In genomic region chr2:240951045-240951594, GRCh38 we compare ENCODE assay signal across 32 cellular contexts. TPM values are rescaled to one million over a fixed set of nuclear protein-coding genes. Genes with fewer than 3 reads are reported as not detected.
"Had no signal": no experiment of that assay in that cellular context is flagged by ENCODE, and none has a peak within 500 bp of the region (broad histone marks: within the 10 kb centered on the region; RNA-seq: fewer than 3 reads in every experiment).

No MANE protein-coding gene starts in this region.

- H3K36me3 ChIP-seq: esophagus squamous epithelium, heart right ventricle, left ventricle myocardium inferior, lower lobe of right lung, prostate gland, right atrium auricular region, spleen, thoracic aorta, tibial nerve, upper lobe of right lung, vagina had no signal

- H3K4me1 ChIP-seq: lower lobe of right lung, prostate gland, right atrium auricular region, spleen, upper lobe of right lung, vagina had no signal

- H3K4me3 ChIP-seq: esophagus squamous epithelium, heart right ventricle, left ventricle myocardium inferior, lower lobe of right lung, prostate gland, right atrium auricular region, skin epidermis, spleen, thoracic aorta, tibial nerve, upper lobe of right lung, vagina had no signal

- FAIRE-seq: endometrium, islet of Langerhans had no signal

- H3K27ac ChIP-seq: esophagus squamous epithelium, heart right ventricle, left ventricle myocardium inferior, lower lobe of right lung, prostate gland, right atrium auricular region, skin epidermis, spleen, thoracic aorta, tibial nerve, upper lobe of right lung, vagina had no signal

- ATAC-seq: effector memory CD8-positive, alpha-beta T cell; heart right ventricle; left colon; lower lobe of right lung; naive thymus-derived CD8-positive, alpha-beta T cell; stimulated activated naive B cell treated with anti-CD40 and anti-IgM and Interleukin-4, amounts not matched to agents 10 μg/mL and 1 μg/mL and 100 μg/mL, for 72 hours; upper lobe of right lung had no signal

- H3K9me3 ChIP-seq: heart right ventricle, left ventricle myocardium inferior, lower lobe of right lung, prostate gland, right atrium auricular region, spleen, thoracic aorta, tibial nerve, upper lobe of right lung, vagina had no signal

- DNase-seq: cortex of kidney; effector memory CD8-positive, alpha-beta T cell; erythroblast; esophagus squamous epithelium; foreskin melanocyte; glutamatergic neuron; heart right ventricle; hippocampal formation; kidney glomerular epithelial cell; left colon; left ventricle myocardium inferior; lower lobe of right lung; nephron progenitor cell; nucleus accumbens; spleen; stimulated activated CD4-positive, alpha-beta T cell treated with anti-CD3 and anti-CD28 coated beads, Interleukin-15, amount 100 ng/mL, for 24 hours; stimulated activated CD4-positive, alpha-beta T cell treated with anti-CD3 and anti-CD28 coated beads, Interleukin-2, amount 100 ng/mL, for 48 hours; stimulated activated naive B cell treated with anti-CD40 and anti-IgM and Interleukin-4, amounts not matched to agents 10 μg/mL and 1 μg/mL and 100 μg/mL, for 72 hours had no signal

- H3K27me3 ChIP-seq: right atrium auricular region, tibial nerve, upper lobe of right lung, vagina had no signal

RNA-seq across cellular contexts. Expression of gene CROCC2, which starts 45.0 kb away (rescaled TPM):
- total RNA-seq: dermis microvascular lymphatic vessel endothelial cell; esophagus squamous epithelium; heart right ventricle; left ventricle myocardium inferior; mesenteric fat pad; myocyte; naive thymus-derived CD8-positive, alpha-beta T cell; osteocyte; right atrium auricular region; thoracic aorta had no signal
- polyA plus RNA-seq: naive thymus-derived CD8-positive, alpha-beta T cell had no signal

RNA-seq across cellular contexts. Expression of gene MAB21L4, which starts 55.2 kb away (rescaled TPM):
- total RNA-seq: dermis microvascular lymphatic vessel endothelial cell; left ventricle myocardium inferior; mesenteric fat pad; myocyte; naive thymus-derived CD8-positive, alpha-beta T cell; osteocyte; thoracic aorta; tibial nerve had no signal
- polyA plus RNA-seq: naive thymus-derived CD8-positive, alpha-beta T cell had no signal
